14 cellular contexts compared by ENCODE assay signal in genomic region chr16:2466667-2467300, GRCh38. TPM values are rescaled to one million over a fixed set of nuclear protein-coding genes. Genes with fewer than 3 reads are reported as not detected.
DNase-seq lines count a peak whose midpoint lies in the region; ATAC-seq, FAIRE-seq and TF ChIP-seq lines count a peak whose summit lies in the region.
"Had no signal": no experiment of that assay in that cellular context is flagged by ENCODE, and none has a peak within 500 bp of the region (broad histone marks: within the 10 kb centered on the region; RNA-seq: fewer than 3 reads in every experiment).

No MANE protein-coding gene starts in this region.

- TF ChIP-seq POLR2A in NB4 (IDR thresholded peaks at IDR 0.05; ENCODE audit: extremely low read depth, insufficient read length), result no peak
- no peak for TF ChIP-seq POLR2A in H1 (IDR thresholded peaks at IDR 0.05; ENCODE audit: control extremely low read depth in 1 of 2, low read depth in 2 of 2, low read length in 2 of 2)
- TF ChIP-seq POLR2A in sigmoid colon (IDR thresholded peaks at IDR 0.05), result no peak

- H4K91ac ChIP-seq in H1 (replicated peaks; ENCODE audit: insufficient read length, low read length), result no peak overlapping the region

- no peak overlapping the region for H2BK120ac ChIP-seq in H1 (replicated peaks; ENCODE audit: low read depth, low read length)

- H3K79me1 ChIP-seq in H1 (ENCODE audit: low read depth, low read length), result no peaks in the 10 kb centered on the region

- no peak overlapping the region for H2AK5ac ChIP-seq in H1 (ENCODE audit: low read depth, low read length)

- intact Hi-C loops in sigmoid colon (cut with DNase I), result loop anchor here (2.0 kb wide), 1 partner anchor 38 kb away; the partner anchor contains the start of gene CCNF

- H3K4me1 ChIP-seq in H1 (replicated peaks in 1 of 4; ENCODE audit: control insufficient read depth in 3 of 4, insufficient read depth in 4 of 4, low read length in 3 of 4) (peaks cover 0 to 31% (median 22%) of the 10 kb centered on the region in 4 experiments; a peak in 6 of 7 replicates), sigmoid colon (peaks cover 0 to 34% (median 32%) of the 10 kb centered on the region in 4 donors)

- ATAC-seq in HG03354 (IDR thresholded peaks at IDR 0.05; ENCODE audit: poor library complexity, severe bottlenecking, unreplicated experiment) (no peak), HG02571 (IDR thresholded peaks at IDR 0.05; ENCODE audit: unreplicated experiment) (no peak)

- H3K9me3 ChIP-seq in H1 (ENCODE audit: insufficient read depth in 2 of 2, low read depth in 1 of 2, low read length in 1 of 2) (no peaks in the 10 kb centered on the region), sigmoid colon (no peaks in the 10 kb centered on the region)
- H3K9me3 ChIP-seq: upper lobe of left lung had no signal

- no peak overlapping the region for H4K5ac ChIP-seq in H1 (ENCODE audit: insufficient read length, low read depth, low read length)

- no peak overlapping the region for H2AFZ ChIP-seq in H1 (ENCODE audit: low read length)

- no peak overlapping the region for H3K23ac ChIP-seq in H1 (ENCODE audit: insufficient read length)

- no peak overlapping the region for H2BK15ac ChIP-seq in H1 (ENCODE audit: low read length)

- TF ChIP-seq CTCF in NB4 (IDR thresholded peaks at IDR 0.05; ENCODE audit: low read depth, low read length), result no peak
- no peak for TF ChIP-seq CTCF in H1 (IDR thresholded peaks at IDR 0.05; ENCODE audit: control extremely low read depth in 1 of 3, insufficient read depth in 1 of 3, low read depth in 1 of 3, low read length in 3 of 3)
- no peak for TF ChIP-seq CTCF in sigmoid colon (IDR thresholded peaks at IDR 0.05)

- POLR2A ChIA-PET in H1 (lab: Charles Lee; ENCODE audit: partially characterized antibody), result interaction anchor here (0.7 to 2.3 kb wide), 8 partner anchors 8 to 311 kb away, joined by 3 to 21 read pairs (median 3); partner anchors contain the start of genes TEDC2 and TRAF7

- TF ChIP-seq EP300 in H1 (IDR thresholded peaks at IDR 0.05; ENCODE audit: borderline replicate concordance in 1 of 2, low read depth in 2 of 2, low read length in 2 of 2) (no peak), sigmoid colon (IDR thresholded peaks at IDR 0.05) (no peak)

- H3K9ac ChIP-seq in H1 (replicated peaks in 1 of 4; ENCODE audit: extremely low read depth in 1 of 4, low read depth in 3 of 4, low read length in 3 of 4), result 0 out of 7 replicates have a peak overlapping the region, but pooled peaks of 2 of the 4 experiments have one; percentile 54

- H3K4me2 ChIP-seq in H1 (ENCODE audit: insufficient read depth in 1 of 2, low read depth in 2 of 2, low read length in 2 of 2), result peak overlapping the region; percentile 88 to 94; a peak in 3 of 4 replicates

- no peak overlapping the region for H3K4me3 ChIP-seq in NB4 (ENCODE audit: low read depth, low read length)
- H3K4me3 ChIP-seq in H1 (ENCODE audit: extremely low read depth in 1 of 4, insufficient read depth in 2 of 4, low read depth in 3 of 4, low read length in 4 of 4), result no peak overlapping the region
- no peak overlapping the region for H3K4me3 ChIP-seq in sigmoid colon

- no peak overlapping the region for H3K56ac ChIP-seq in H1 (replicated peaks; ENCODE audit: insufficient read length, low read depth, low read length)

- no peak overlapping the region for H3K27ac ChIP-seq in H1 (ENCODE audit: low read depth, low read length)
- H3K27ac ChIP-seq in sigmoid colon, result peak overlapping the region in 1 of 4 donors; percentile 66

- TF ChIP-seq RAD21 in H1 (IDR thresholded peaks at IDR 0.05 in 1 of 2, conservative IDR thresholded peaks at IDR 0.05 in 1 of 2; ENCODE audit: low read depth in 2 of 2, low read length in 2 of 2), result no peak

- DNase-seq in NCI-H2171 treated with DMSO at 0.1 percent for 48 hours (lab: John Stamatoyannopoulos, UW) (peak; percentile 37), NCI-H2171 (lab: John Stamatoyannopoulos, UW) (no peak), NB4 (ENCODE audit: low read depth) (peak; percentile 71), H1 (ENCODE audit: low read depth in 1 of 2, low spot score in 2 of 2) (no peak), sigmoid colon (peak; percentile 63), T-helper 2 cell (no peak)
- DNase-seq: activated B cell treated with CpG ODN at 0.5 μM for 24 hours; activated CD8-positive, alpha-beta memory T cell treated with anti-CD3 and anti-CD28 coated beads, Interleukin-2, amount 50 U/mL, for 4 hours; NCI-H1048 had no signal

- CTCF ChIA-PET in H1 (lab: Charles Lee; ENCODE audit: partially characterized antibody), result interaction anchor here (0.6 to 1.3 kb wide), 4 partner anchors 11 to 1409 kb away, joined by 3 to 4 read pairs (median 4); no protein-coding TSS in a partner anchor

- 90% methylated on average over 22 of the region's 22 CpGs; no CpG with 5 or more reads in 1 of the 2 experiments for WGBS in H1 (ENCODE audit: extremely low coverage in 1 of 2, insufficient coverage in 1 of 2, insufficient read length in 1 of 2, insufficient replicate concordance in 2 of 2, low coverage in 1 of 2, low lambda C conversion rate in 2 of 2, missing lambda C conversion rate in 1 of 2), 2 experiments
- WGBS in sigmoid colon, 2 donors, result 73 to 86% methylated on average over 22 of the region's 22 CpGs

- peaks cover 9 to 35% (median 31%) of the 10 kb centered on the region in 4 experiments for H3K27me3 ChIP-seq in H1 (replicated peaks in 1 of 4; ENCODE audit: control insufficient read depth in 3 of 4, extremely low read depth in 1 of 4, insufficient read depth in 3 of 4, low read length in 3 of 4)
- H3K27me3 ChIP-seq in sigmoid colon, result peaks cover 19 to 49% (median 32%) of the 10 kb centered on the region in 3 donors

- no peak overlapping the region for H3K14ac ChIP-seq in H1 (ENCODE audit: insufficient read length)

- FAIRE-seq in H1 (lab: Jason Lieb, UNC), result no peak

- H3K36me3 ChIP-seq in H1 (ENCODE audit: control insufficient read depth in 2 of 4, insufficient read depth in 4 of 4, low read length in 3 of 4), result peaks cover 0 to 12% (median 6%) of the 10 kb centered on the region in 4 experiments; a peak in 4 of 8 replicates
- no peaks in the 10 kb centered on the region for H3K36me3 ChIP-seq in sigmoid colon
- H3K36me3 ChIP-seq: upper lobe of left lung had no signal

- H4K8ac ChIP-seq in H1 (ENCODE audit: extremely low read depth, insufficient read depth, low read length), result no peak overlapping the region; the same call in none of the 2 replicates

- peak overlapping the region; percentile 48; the same call in 1 of the 2 replicates for H3K18ac ChIP-seq in H1 (ENCODE audit: extremely low read depth, low read length)

- no peaks in the 10 kb centered on the region for H3K79me2 ChIP-seq in H1 (ENCODE audit: control insufficient read depth in 1 of 2, insufficient read depth in 2 of 2, low read length in 2 of 2)

- peak overlapping the region; percentile 83; the same call in 1 of the 2 replicates for H2BK5ac ChIP-seq in H1 (ENCODE audit: low read depth, low read length)

- peaks cover 14% of the 10 kb centered on the region; the same call in 1 of the 2 replicates for H3K23me2 ChIP-seq in H1 (ENCODE audit: low read depth, low read length)

- H2BK20ac ChIP-seq in H1 (ENCODE audit: low read length), result no peak overlapping the region

- H2BK12ac ChIP-seq in H1 (ENCODE audit: low read depth, low read length), result peak overlapping the region; percentile 75; the same call in 1 of the 2 replicates

- H4K20me1 ChIP-seq in H1 (replicated peaks in 1 of 2; ENCODE audit: control insufficient read depth in 1 of 2, insufficient read depth in 2 of 2, low read length in 2 of 2), result peaks cover 2 to 3% of the 10 kb centered on the region in 2 experiments

- H3K4ac ChIP-seq in H1 (replicated peaks; ENCODE audit: insufficient read length, low read depth, low read length), result no peak overlapping the region

RNA-seq across cellular contexts. Expression of gene NTN3, which starts 4.3 kb away (rescaled TPM):
- total RNA-seq in H1 (2021; fragmentation: NEBNext Ultra II Directional; extraction: Animal tissue kit (Norgen Biotek cat#: 25700)), result 0.34 and 0.52 TPM in 2 replicates
- polyA plus RNA-seq in H1 (2011; rRNA removed), result 0.30 and 0.74 TPM in 2 replicates
- 0.32 TPM for polyA plus RNA-seq in H1 (2011; cell fraction: cytosol; rRNA removed)
- polyA plus RNA-seq in H1 (2011; cell fraction: nucleus; rRNA removed), result 2.5 TPM
- 0.08 to 0.20 TPM (median 0.08 TPM) in 3 of 4 replicates, not detected in the other for polyA plus RNA-seq in H1 (2012, experiment 1 of 2)
- 0.10 TPM for polyA plus RNA-seq in H1 (2012, experiment 2 of 2)
- polyA plus RNA-seq in H1 (2013, experiment 1 of 2), result 0.10 TPM
- 0.15 TPM for polyA plus RNA-seq in H1 (2013, experiment 2 of 2)
- polyA minus RNA-seq in H1 (2011; rRNA and poly(A)+ RNA removed), result 0.13 and 0.46 TPM in 2 replicates
- 1.1 TPM for polyA minus RNA-seq in H1 (2011; cell fraction: cytosol; rRNA and poly(A)+ RNA removed)
- polyA minus RNA-seq in H1 (2011; cell fraction: nucleus; rRNA and poly(A)+ RNA removed), result 4.2 TPM
- under 1 TPM in 1 of 4 donors, not detected in 3; 0.83 TPM for total RNA-seq in sigmoid colon
- polyA plus RNA-seq in sigmoid colon, result under 1 TPM in 1 of 3 donors, not detected in 2; 0.13 TPM
- total RNA-seq: activated B cell treated with CpG ODN at 0.5 μM for 24 hours; CD4-positive, alpha-beta memory T cell; naive thymus-derived CD4-positive, alpha-beta T cell; upper lobe of left lung had no signal
- polyA plus RNA-seq: CD4-positive, alpha-beta memory T cell; naive thymus-derived CD4-positive, alpha-beta T cell had no signal

RNA-seq across cellular contexts. Expression of gene TEDC2, which starts 6.9 kb away (rescaled TPM):
- 54.2 and 54.6 TPM in 2 replicates for total RNA-seq in H1 (2021; fragmentation: NEBNext Ultra II Directional; extraction: Animal tissue kit (Norgen Biotek cat#: 25700))
- 55.6 and 71.2 TPM in 2 replicates for polyA plus RNA-seq in H1 (2011; rRNA removed)
- 57.9 TPM for polyA plus RNA-seq in H1 (2011; cell fraction: cytosol; rRNA removed)
- polyA plus RNA-seq in H1 (2011; cell fraction: nucleus; rRNA removed), result 227 TPM
- 41.6 to 54.3 TPM (median 48.8 TPM) in 4 replicates for polyA plus RNA-seq in H1 (2012, experiment 1 of 2)
- polyA plus RNA-seq in H1 (2012, experiment 2 of 2), result 45.5 TPM
- polyA plus RNA-seq in H1 (2013, experiment 1 of 2), result 32.6 TPM
- 32.0 TPM for polyA plus RNA-seq in H1 (2013, experiment 2 of 2)
- 17.1 and 20.1 TPM in 2 replicates for polyA minus RNA-seq in H1 (2011; rRNA and poly(A)+ RNA removed)
- polyA minus RNA-seq in H1 (2011; cell fraction: cytosol; rRNA and poly(A)+ RNA removed), result 27.2 TPM
- 66.0 TPM for polyA minus RNA-seq in H1 (2011; cell fraction: nucleus; rRNA and poly(A)+ RNA removed)
- total RNA-seq in sigmoid colon, result 1 to 10 TPM in 1 of 4 donors, not detected in 3; 8.3 TPM
- polyA plus RNA-seq in sigmoid colon, result 10 to 100 TPM in 1 of 3 donors, 1 to 10 TPM in 1, under 1 TPM in 1; 0.60 to 10.6 (median 2.3) TPM

RNA-seq across cellular contexts. Expression of gene TBC1D24, which starts 8.1 kb away (rescaled TPM):
- total RNA-seq in H1 (2021; fragmentation: NEBNext Ultra II Directional; extraction: Animal tissue kit (Norgen Biotek cat#: 25700)), result 18.6 and 21.5 TPM in 2 replicates
- polyA plus RNA-seq in H1 (2011; rRNA removed) (8.7 and 13.3 TPM in 2 replicates), sigmoid colon (1 to 10 TPM in 2 of 3 donors, under 1 TPM in 1; 0.60 to 6.5 (median 1.4) TPM)
- polyA plus RNA-seq in H1 (2011; cell fraction: cytosol; rRNA removed), result 9.4 TPM
- polyA plus RNA-seq in H1 (2011; cell fraction: nucleus; rRNA removed), result 22.2 TPM
- polyA plus RNA-seq in H1 (2012, experiment 1 of 2), result 7.7 to 10.3 TPM (median 9.2 TPM) in 4 replicates
- polyA plus RNA-seq in H1 (2012, experiment 2 of 2), result 4.2 TPM
- polyA plus RNA-seq in H1 (2013, experiment 1 of 2), result 7.5 TPM
- polyA plus RNA-seq in H1 (2013, experiment 2 of 2), result 7.0 TPM
- polyA minus RNA-seq in H1 (2011; rRNA and poly(A)+ RNA removed), result 13.1 and 14.6 TPM in 2 replicates
- polyA minus RNA-seq in H1 (2011; cell fraction: cytosol; rRNA and poly(A)+ RNA removed), result 15.0 TPM
- polyA minus RNA-seq in H1 (2011; cell fraction: nucleus; rRNA and poly(A)+ RNA removed), result 13.0 TPM
- total RNA-seq in sigmoid colon, result 10 to 100 TPM in 2 of 4 donors, 1 to 10 TPM in 2; 5.9 to 16.1 (median 10.5) TPM

RNA-seq across cellular contexts. Expression of gene CCNF, which starts 37.5 kb away (rescaled TPM):
- 54.3 and 55.9 TPM in 2 replicates for total RNA-seq in H1 (2021; fragmentation: NEBNext Ultra II Directional; extraction: Animal tissue kit (Norgen Biotek cat#: 25700))
- polyA plus RNA-seq in H1 (2011; rRNA removed), result 15.4 and 25.5 TPM in 2 replicates
- polyA plus RNA-seq in H1 (2011; cell fraction: cytosol; rRNA removed), result 19.4 TPM
- polyA plus RNA-seq in H1 (2011; cell fraction: nucleus; rRNA removed), result 33.2 TPM
- 28.0 to 37.5 TPM (median 33.7 TPM) in 4 replicates for polyA plus RNA-seq in H1 (2012, experiment 1 of 2)
- polyA plus RNA-seq in H1 (2012, experiment 2 of 2), result 38.2 TPM
- polyA plus RNA-seq in H1 (2013, experiment 1 of 2), result 21.7 TPM
- 21.4 TPM for polyA plus RNA-seq in H1 (2013, experiment 2 of 2)
- 41.3 and 59.4 TPM in 2 replicates for polyA minus RNA-seq in H1 (2011; rRNA and poly(A)+ RNA removed)
- 33.2 TPM for polyA minus RNA-seq in H1 (2011; cell fraction: cytosol; rRNA and poly(A)+ RNA removed)
- polyA minus RNA-seq in H1 (2011; cell fraction: nucleus; rRNA and poly(A)+ RNA removed), result 36.2 TPM
- total RNA-seq in sigmoid colon, result 1 to 10 TPM in 2 of 4 donors, under 1 TPM in 2; 0.71 to 1.9 (median 1.1) TPM
- polyA plus RNA-seq in sigmoid colon, result 10 to 100 TPM in 1 of 3 donors, 1 to 10 TPM in 1, under 1 TPM in 1; 0.60 to 11.6 (median 1.2) TPM

RNA-seq across cellular contexts. Expression of gene ATP6V0C, which starts 47.0 kb away (rescaled TPM):
- 176 and 199 TPM in 2 replicates for total RNA-seq in H1 (2021; fragmentation: NEBNext Ultra II Directional; extraction: Animal tissue kit (Norgen Biotek cat#: 25700))
- polyA plus RNA-seq in H1 (2011; rRNA removed) (125 and 218 TPM in 2 replicates), sigmoid colon (100 to 1,000 TPM in 1 of 3 donors, 10 to 100 TPM in 2; 79.3 to 233 (median 99.0) TPM)
- polyA plus RNA-seq in H1 (2011; cell fraction: cytosol; rRNA removed), result 35.7 TPM
- polyA plus RNA-seq in H1 (2011; cell fraction: nucleus; rRNA removed), result 80.2 TPM
- polyA plus RNA-seq in H1 (2012, experiment 1 of 2), result 161 to 288 TPM (median 238 TPM) in 4 replicates
- 371 TPM for polyA plus RNA-seq in H1 (2012, experiment 2 of 2)
- polyA plus RNA-seq in H1 (2013, experiment 1 of 2), result 359 TPM
- polyA plus RNA-seq in H1 (2013, experiment 2 of 2), result 478 TPM
- polyA minus RNA-seq in H1 (2011; rRNA and poly(A)+ RNA removed), result 15.2 and 20.3 TPM in 2 replicates
- 225 TPM for polyA minus RNA-seq in H1 (2011; cell fraction: cytosol; rRNA and poly(A)+ RNA removed)
- polyA minus RNA-seq in H1 (2011; cell fraction: nucleus; rRNA and poly(A)+ RNA removed), result 36.2 TPM
- total RNA-seq in sigmoid colon, result 10 to 100 TPM; 33.2 to 51.5 (median 42.5) TPM

Comparison
In these comparisons a context has a peak if more than half of its experiments do, and no peak if none do; other contexts are left out.
1. DNase-seq: peak in NCI-H2171 treated with DMSO at 0.1 percent for 48 hours (single experiment), NB4 (single experiment) and sigmoid colon (single experiment); none in NCI-H2171 (single experiment), H1 (0 of 2) and T-helper 2 cell (0 of 5).